Comparison of ENCODE assay signal across 8 cellular contexts in the genomic region with DNA sequence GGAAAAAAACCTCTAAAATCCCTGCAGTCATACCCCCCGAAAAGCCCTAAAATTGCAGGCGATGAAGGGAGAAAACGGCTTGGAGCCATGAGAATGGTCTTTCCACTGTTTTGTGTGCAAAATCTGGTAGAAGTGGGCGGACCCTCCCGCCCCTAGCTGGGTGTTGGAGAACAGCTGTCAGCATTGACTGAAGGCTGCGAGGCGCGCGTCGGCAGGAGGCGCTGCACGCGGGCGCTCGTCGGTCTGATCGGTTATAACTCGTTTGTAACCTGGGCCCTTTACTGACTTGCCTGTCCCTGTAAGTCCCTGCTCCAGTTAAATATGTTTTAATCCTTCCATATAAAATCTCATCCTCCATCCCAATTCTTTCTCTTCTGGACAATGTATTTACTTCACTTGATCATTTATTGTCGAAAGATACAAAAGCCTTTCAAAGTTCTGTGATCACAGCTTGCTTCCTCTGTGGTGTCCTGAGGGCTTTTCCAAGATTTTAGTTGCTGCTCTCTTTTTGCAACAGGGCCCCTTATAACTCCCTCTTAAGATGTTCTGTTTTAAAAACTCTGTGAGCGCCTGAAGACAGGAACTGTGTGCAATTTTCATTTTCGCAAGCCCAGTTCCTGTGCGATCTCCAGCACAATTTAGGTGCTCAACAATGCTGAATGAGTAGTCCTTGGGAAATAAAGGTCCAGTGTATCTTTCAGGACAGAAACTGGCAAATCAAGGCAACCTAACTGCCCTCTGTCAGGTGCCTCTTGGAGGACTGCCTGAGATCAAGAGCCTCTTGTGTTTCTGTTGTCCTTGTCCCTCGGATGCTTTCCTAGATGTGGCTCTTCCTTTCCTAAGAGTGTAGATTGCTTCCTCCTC. TPM values are rescaled to one million over a fixed set of nuclear protein-coding genes. Genes with fewer than 3 reads are reported as not detected.
DNase-seq lines count a peak whose midpoint lies in the region; ATAC-seq and TF ChIP-seq lines count a peak whose summit lies in the region.

No MANE protein-coding gene starts in this region.

- peak overlapping the region; percentile 70 for H3K27ac ChIP-seq in HUES48 (ENCODE audit: low read depth, low read length)

- H3K4me1 ChIP-seq in HUES48 (ENCODE audit: control insufficient read depth, insufficient read depth, low read length) = peaks cover 30% of the 10 kb centered on the region
- H3K4me1 ChIP-seq in mononuclear cell (ENCODE audit: insufficient read depth, low read length) = peaks cover 45% of the 10 kb centered on the region

- ATAC-seq in GM19351 (IDR thresholded peaks at IDR 0.05; ENCODE audit: unreplicated experiment) = peak; percentile 43

- no peaks in the 10 kb centered on the region for H3K36me3 ChIP-seq in HUES48 (ENCODE audit: control insufficient read depth, insufficient read depth, low read length)

- DNase-seq in AG20443 (ENCODE audit: low spot score) (peak; percentile 76), NOMO-1 treated with dmso at 0.1 percent for 144 hours (lab: John Stamatoyannopoulos, UW; ENCODE audit: unreplicated experiment) (peak; percentile 78), epithelial cell of esophagus (ENCODE audit: low read depth) (peak; percentile 82)
- DNase-seq in activated CD8-positive, alpha-beta memory T cell treated with anti-CD3 and anti-CD28 coated beads, Interleukin-2, amount 50 U/mL, for 24 hours (ENCODE audit: extremely low read depth) = peak; percentile 56
- DNase-seq in stimulated activated CD8-positive, alpha-beta memory T cell treated with anti-CD3 and anti-CD28 coated beads, Interleukin-2, amount 100 ng/mL, for 48 hours (ENCODE audit: low read depth in 2 of 2) = peak; percentile 69 to 71

- H3K4me3 ChIP-seq in HUES48 (ENCODE audit: low read depth, low read length) (peak overlapping the region; percentile 90), epithelial cell of esophagus (ENCODE audit: low read length) (peak overlapping the region; percentile 64), mononuclear cell (ENCODE audit: low read length) (peak overlapping the region; percentile 74)

- no peak overlapping the region for H3K9ac ChIP-seq in HUES48 (ENCODE audit: low read depth, low read length)

- H3K27me3 ChIP-seq in HUES48 (ENCODE audit: control insufficient read depth, insufficient read depth, low read length) = no peaks in the 10 kb centered on the region
- no peaks in the 10 kb centered on the region for H3K27me3 ChIP-seq in mononuclear cell (ENCODE audit: insufficient read depth, low read length)

- no peaks in the 10 kb centered on the region for H3K9me3 ChIP-seq in HUES48 (ENCODE audit: control insufficient read depth, insufficient read depth, low read length)
- H3K9me3 ChIP-seq in mononuclear cell (ENCODE audit: low read depth, low read length) = no peaks in the 10 kb centered on the region

- peak; percentile 75 for TF ChIP-seq CTCF in epithelial cell of esophagus (IDR thresholded peaks at IDR 0.05; ENCODE audit: insufficient read depth, low read depth, low read length, missing control alignments)

RNA-seq across cellular contexts. Expression of a gene that starts 0.9 kb away (rescaled TPM):
- total RNA-seq in mononuclear cell = 34.8 TPM

Comparison
In these comparisons a context has a peak if more than half of its experiments do, and no peak if none do; other contexts are left out.
1. Peak in every context shown above with its lines: DNase-seq, ATAC-seq, H3K4me3 ChIP-seq and H3K27ac ChIP-seq.